8 cellular contexts compared by ENCODE assay signal in genomic region chr7:155815332-155816191, GRCh38. TPM values are rescaled to one million over a fixed set of nuclear protein-coding genes. Genes with fewer than 3 reads are reported as not detected.
DNase-seq lines count a peak whose midpoint lies in the region; ATAC-seq, FAIRE-seq and TF ChIP-seq lines count a peak whose summit lies in the region.

No MANE protein-coding gene starts in this region.

- no peak overlapping the region for H3K4me3 ChIP-seq in NT2/D1 (ENCODE audit: insufficient read length, low read depth)

- H3K36me3 Mint-ChIP-seq in activated T-cell treated with anti-CD3 and anti-CD28 coated beads, Interleukin-2, amount 50 U/mL, for 4 hours (ENCODE audit: insufficient read depth), result no peaks in the 10 kb centered on the region

- H3K4me1 ChIP-seq in NT2/D1 (ENCODE audit: insufficient read depth, insufficient read length), result peaks cover 3% of the 10 kb centered on the region

- peaks cover 13% of the 10 kb centered on the region for H3K4me1 Mint-ChIP-seq in activated T-cell treated with anti-CD3 and anti-CD28 coated beads, Interleukin-2, amount 50 U/mL, for 4 hours (ENCODE audit: low read depth)

- H3K27me3 ChIP-seq in NT2/D1 (ENCODE audit: insufficient read depth, insufficient read length), result peaks cover 46% of the 10 kb centered on the region

- H3K4me3 Mint-ChIP-seq in activated T-cell treated with anti-CD3 and anti-CD28 coated beads, Interleukin-2, amount 50 U/mL, for 4 hours, result no peak overlapping the region

- H3K9me3 ChIP-seq in NT2/D1 (ENCODE audit: insufficient read depth, low read length), result peaks cover 11% of the 10 kb centered on the region; the same call in 1 of the 2 replicates

- H3K9ac ChIP-seq in NT2/D1 (ENCODE audit: insufficient read length, low read depth), result peak overlapping the region; percentile 42

- peak; percentile 74 for ATAC-seq in HG02763 (IDR thresholded peaks at IDR 0.05; ENCODE audit: unreplicated experiment)
- peak; percentile 73 to 84 for ATAC-seq in activated T-cell treated with anti-CD3 and anti-CD28 coated beads, Interleukin-2, amount 50 U/mL, for 4 hours

- no peak for TF ChIP-seq POLR2A in GM12892 (IDR thresholded peaks at IDR 0.05; ENCODE audit: low read depth, low read length)

- H3K27me3 Mint-ChIP-seq in activated T-cell treated with anti-CD3 and anti-CD28 coated beads, Interleukin-2, amount 50 U/mL, for 4 hours (ENCODE audit: low read depth), result peaks cover 64% of the 10 kb centered on the region

- FAIRE-seq in GM12892 (lab: Jason Lieb, UNC), result peak; percentile 21

- H3K9me3 Mint-ChIP-seq in activated T-cell treated with anti-CD3 and anti-CD28 coated beads, Interleukin-2, amount 50 U/mL, for 4 hours, result no peaks in the 10 kb centered on the region

- DNase-seq in AG08395 (ENCODE audit: low spot score) (peak; percentile 50), GM12892 (ENCODE audit: insufficient read length) (peak; percentile 89), NT2/D1 (ENCODE audit: low read depth, low spot score) (no peak), foreskin melanocyte (peak; percentile 17), GF-D8 (lab: John Stamatoyannopoulos, UW) (no peak)
- DNase-seq in activated T-cell treated with anti-CD3 and anti-CD28 coated beads, Interleukin-2, amount 50 U/mL, for 4 hours, result peak; percentile 47
- DNase-seq in stimulated activated CD4-positive, alpha-beta T cell treated with anti-CD3 and anti-CD28 coated beads, Interleukin-12 subunit alpha, Interleukin-12 subunit beta, amount 100 ng/mL, for 24 hours (ENCODE audit: low read depth in 2 of 2), result peak; percentile 55 to 72

- H3K36me3 ChIP-seq in NT2/D1 (ENCODE audit: insufficient read depth, insufficient read length, low read length), result no peaks in the 10 kb centered on the region

RNA-seq across cellular contexts. Expression of gene SHH, which starts 3.3 kb away (rescaled TPM):
- polyA plus RNA-seq in GM12892 (2012; ENCODE audit: missing spikeins), result not detected
- under 1 TPM in 2 of 3 donors, not detected in 1; 0.05 TPM for total RNA-seq in activated T-cell treated with anti-CD3 and anti-CD28 coated beads, Interleukin-2, amount 50 U/mL, for 4 hours

Comparison
In these comparisons a context has a peak if more than half of its experiments do, and no peak if none do; other contexts are left out.
1. DNase-seq: peak in AG08395 (single experiment), GM12892 (single experiment), activated T-cell treated with anti-CD3 and anti-CD28 coated beads, Interleukin-2, amount 50 U/mL, for 4 hours (single experiment), foreskin melanocyte (single experiment) and stimulated activated CD4-positive, alpha-beta T cell treated with anti-CD3 and anti-CD28 coated beads, Interleukin-12 subunit alpha, Interleukin-12 subunit beta, amount 100 ng/mL, for 24 hours (2 of 2); none in NT2/D1 (single experiment) and GF-D8 (single experiment).